1 cellular context compared by ENCODE assay signal in genomic region chr2:42554392-42554791, GRCh38.
TF ChIP-seq lines count a peak whose summit lies in the region.

No MANE protein-coding gene starts in this region.

TF ChIP-seq in WTC11, 78 proteins besides CTCF, POLR2A, EP300 and RAD21 (continued from another document):
- TF ChIP-seq JUN (CRISPR knock-in tag; IDR thresholded peaks at IDR 0.05) (no peak), NR2C2 (CRISPR knock-in tag; IDR thresholded peaks at IDR 0.05) (no peak), RORB (CRISPR knock-in tag; IDR thresholded peaks at IDR 0.05) (no peak), ZNF263 (CRISPR knock-in tag; IDR thresholded peaks at IDR 0.05; ENCODE audit: low read depth) (no peak), SP1 (CRISPR knock-in tag; conservative IDR thresholded peaks at IDR 0.05) (peak; percentile 44; the same call in 1 of the 2 replicates), FOXP4 (CRISPR knock-in tag; IDR thresholded peaks at IDR 0.05) (0 out of 2 replicates have a peak, but pooled peaks have one; percentile 6), PRDM15 (CRISPR knock-in tag; IDR thresholded peaks at IDR 0.05) (no peak), OVOL2 (CRISPR knock-in tag; IDR thresholded peaks at IDR 0.05; ENCODE audit: borderline replicate concordance) (no peak), NFATC4 (CRISPR knock-in tag; IDR thresholded peaks at IDR 0.05) (no peak), FOXK1 (CRISPR knock-in tag; IDR thresholded peaks at IDR 0.05) (peak; percentile 27; the same call in 1 of the 2 replicates)
- TF ChIP-seq, protein P1, sequence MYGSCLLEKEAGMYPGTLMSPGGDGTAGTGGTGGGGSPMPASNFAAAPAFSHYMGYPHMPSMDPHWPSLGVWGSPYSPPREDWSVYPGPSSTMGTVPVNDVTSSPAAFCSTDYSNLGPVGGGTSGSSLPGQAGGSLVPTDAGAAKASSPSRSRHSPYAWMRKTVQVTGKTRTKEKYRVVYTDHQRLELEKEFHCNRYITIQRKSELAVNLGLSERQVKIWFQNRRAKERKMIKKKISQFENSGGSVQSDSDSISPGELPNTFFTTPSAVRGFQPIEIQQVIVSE (CRISPR knock-in tag; IDR thresholded peaks at IDR 0.05; ENCODE audit: borderline replicate concordance) = no peak
- TF ChIP-seq, protein P2, sequence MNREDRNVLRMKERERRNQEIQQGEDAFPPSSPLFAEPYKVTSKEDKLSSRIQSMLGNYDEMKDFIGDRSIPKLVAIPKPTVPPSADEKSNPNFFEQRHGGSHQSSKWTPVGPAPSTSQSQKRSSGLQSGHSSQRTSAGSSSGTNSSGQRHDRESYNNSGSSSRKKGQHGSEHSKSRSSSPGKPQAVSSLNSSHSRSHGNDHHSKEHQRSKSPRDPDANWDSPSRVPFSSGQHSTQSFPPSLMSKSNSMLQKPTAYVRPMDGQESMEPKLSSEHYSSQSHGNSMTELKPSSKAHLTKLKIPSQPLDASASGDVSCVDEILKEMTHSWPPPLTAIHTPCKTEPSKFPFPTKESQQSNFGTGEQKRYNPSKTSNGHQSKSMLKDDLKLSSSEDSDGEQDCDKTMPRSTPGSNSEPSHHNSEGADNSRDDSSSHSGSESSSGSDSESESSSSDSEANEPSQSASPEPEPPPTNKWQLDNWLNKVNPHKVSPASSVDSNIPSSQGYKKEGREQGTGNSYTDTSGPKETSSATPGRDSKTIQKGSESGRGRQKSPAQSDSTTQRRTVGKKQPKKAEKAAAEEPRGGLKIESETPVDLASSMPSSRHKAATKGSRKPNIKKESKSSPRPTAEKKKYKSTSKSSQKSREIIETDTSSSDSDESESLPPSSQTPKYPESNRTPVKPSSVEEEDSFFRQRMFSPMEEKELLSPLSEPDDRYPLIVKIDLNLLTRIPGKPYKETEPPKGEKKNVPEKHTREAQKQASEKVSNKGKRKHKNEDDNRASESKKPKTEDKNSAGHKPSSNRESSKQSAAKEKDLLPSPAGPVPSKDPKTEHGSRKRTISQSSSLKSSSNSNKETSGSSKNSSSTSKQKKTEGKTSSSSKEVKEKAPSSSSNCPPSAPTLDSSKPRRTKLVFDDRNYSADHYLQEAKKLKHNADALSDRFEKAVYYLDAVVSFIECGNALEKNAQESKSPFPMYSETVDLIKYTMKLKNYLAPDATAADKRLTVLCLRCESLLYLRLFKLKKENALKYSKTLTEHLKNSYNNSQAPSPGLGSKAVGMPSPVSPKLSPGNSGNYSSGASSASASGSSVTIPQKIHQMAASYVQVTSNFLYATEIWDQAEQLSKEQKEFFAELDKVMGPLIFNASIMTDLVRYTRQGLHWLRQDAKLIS (CRISPR knock-in tag; IDR thresholded peaks at IDR 0.05; ENCODE audit: borderline replicate concordance) = peak; percentile 69; the same call in 1 of the 2 replicates
